ENCODE assay signal across 8 cellular contexts in genomic region chr14:76876076-76876475, GRCh38. TPM values are rescaled to one million over a fixed set of nuclear protein-coding genes. Genes with fewer than 3 reads are reported as not detected.
A peak's percentile ranks its signal among the peaks of the same experiment; 100 is the strongest.
DNase-seq lines count a peak whose midpoint lies in the region; ATAC-seq and TF ChIP-seq lines count a peak whose summit lies in the region.

No MANE protein-coding gene starts in this region.

- H3K27me3 ChIP-seq in gastrocnemius medialis, result no peaks in the 10 kb centered on the region

- no peak overlapping the region for H3K4me3 ChIP-seq in astrocyte of the spinal cord (ENCODE audit: low read depth, low read length)
- H3K4me3 ChIP-seq in gastrocnemius medialis, result no peak overlapping the region

- in situ Hi-C loops in astrocyte of the spinal cord (cut with HindIII; ENCODE audit: low sequenced_read_pairs) (no loop called here), gastrocnemius medialis (cut with MboI; ENCODE audit: low sequenced_read_pairs in 4 of 4) (loop anchor here in 2 of 4 donors (5.0 to 10.0 kb wide), 2 partner anchors 196 to 439 kb away; no protein-coding TSS in a partner anchor)

- peak; percentile 61 to 78 for DNase-seq in NCI-H2081 (lab: John Stamatoyannopoulos, UW)
- no peak for DNase-seq in NCI-H2081 treated with DMSO at 0.1 percent for 48 hours (lab: John Stamatoyannopoulos, UW)
- DNase-seq in NCI-H1694 (lab: John Stamatoyannopoulos, UW), result peak; percentile 94
- DNase-seq in T-helper 17 cell, result peak in 2 of 3 donors; percentile 25 to 31
- peak; percentile 71 for DNase-seq in astrocyte of the spinal cord (ENCODE audit: low read depth, low spot score)
- DNase-seq in hippocampal formation (lab: John Stamatoyannopoulos, UW), result peak; percentile 56 to 70
- peak; percentile 31 to 51 for DNase-seq in gastrocnemius medialis

- no peak overlapping the region for H3K27ac Mint-ChIP-seq in T-helper 17 cell

- no peaks in the 10 kb centered on the region for H3K4me1 Mint-ChIP-seq in T-helper 17 cell

- intact Hi-C loops in gastrocnemius medialis (cut with DNase I; ENCODE audit: low total_unique reads), result loop anchor here (1.0 to 2.0 kb wide), 4 partner anchors 37 to 249 kb away; no protein-coding TSS in a partner anchor

- TF ChIP-seq CTCF in astrocyte of the spinal cord (IDR thresholded peaks at IDR 0.05; ENCODE audit: low read depth, low read length), result peak; percentile 96
- TF ChIP-seq CTCF in gastrocnemius medialis (IDR thresholded peaks at IDR 0.05 in 4 of 5, conservative IDR thresholded peaks at IDR 0.05 in 1 of 5), result peak; percentile 86 to 95 (median 90)

- ATAC-seq in T-helper 17 cell (peak; percentile 69), gastrocnemius medialis (peak; percentile 84 to 87), GM21390 (IDR thresholded peaks at IDR 0.05; ENCODE audit: unreplicated experiment) (no peak)

- TF ChIP-seq POLR2A in gastrocnemius medialis (IDR thresholded peaks at IDR 0.05), result no peak

- peaks cover 3% of the 10 kb centered on the region for H3K36me3 Mint-ChIP-seq in T-helper 17 cell (ENCODE audit: low read depth)

- H3K4me3 Mint-ChIP-seq in T-helper 17 cell, result no peak overlapping the region

- no peak overlapping the region for H3K27ac ChIP-seq in gastrocnemius medialis

- no peaks in the 10 kb centered on the region for H3K36me3 ChIP-seq in gastrocnemius medialis

- H3K27me3 Mint-ChIP-seq in T-helper 17 cell, result no peaks in the 10 kb centered on the region

- H3K9me3 ChIP-seq in T-helper 17 cell (ENCODE audit: control insufficient read depth, low read length, poor library complexity, severe bottlenecking), result no peaks in the 10 kb centered on the region
- no peaks in the 10 kb centered on the region for H3K9me3 ChIP-seq in gastrocnemius medialis

- no peaks in the 10 kb centered on the region for H3K4me1 ChIP-seq in gastrocnemius medialis

RNA-seq across cellular contexts. Expression of gene LRRC74A, which starts 49.9 kb away (rescaled TPM):
- total RNA-seq in T-helper 17 cell (not detected), gastrocnemius medialis (not detected)
